Comparison of ENCODE assay signal across 16 cellular contexts in the genomic region with DNA sequence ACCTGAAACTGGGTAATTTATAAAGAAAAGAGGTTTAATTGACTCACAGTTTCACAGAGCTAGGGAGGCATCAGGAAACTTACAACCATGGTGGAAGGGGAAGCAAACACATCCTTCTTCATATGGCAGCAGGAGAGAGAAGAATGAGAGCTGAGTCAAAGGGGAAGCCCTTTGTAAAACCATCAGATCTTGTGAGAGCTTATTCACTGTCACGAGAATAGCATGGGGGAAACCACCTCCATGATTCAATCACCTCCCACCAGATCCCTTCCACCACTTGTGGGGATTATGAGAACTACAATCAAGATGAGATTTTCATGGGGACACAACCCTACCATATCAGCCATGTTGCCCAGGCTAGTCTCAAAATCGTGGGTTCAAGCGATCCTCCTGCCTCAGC.
DNase-seq lines count a peak whose midpoint lies in the region; ATAC-seq and TF ChIP-seq lines count a peak whose summit lies in the region.
"Had no signal": no experiment of that assay in that cellular context is flagged by ENCODE, and none has a peak within 500 bp of the region (broad histone marks: within the 10 kb centered on the region; RNA-seq: fewer than 3 reads in every experiment).

No MANE protein-coding gene starts in this region.

- peaks cover 6 to 11% of the 10 kb centered on the region in 2 donors for H3K9me3 Mint-ChIP-seq in activated T-cell treated with anti-CD3 and anti-CD28 coated beads, Interleukin-2, amount 50 U/mL, for 72 hours

- no peaks in the 10 kb centered on the region for H3K36me3 ChIP-seq in H7 (replicated peaks; ENCODE audit: control insufficient read depth, insufficient read depth, low read length)
- H3K36me3 ChIP-seq: MG63, right atrium auricular region, tibial artery had no signal

- DNase-seq in AG04450 (ENCODE audit: low read depth, low spot score) (no peak), Caki2 (ENCODE audit: low read depth) (peak; percentile 21), myocyte (ENCODE audit: low read depth) (peak; percentile 22), H7 (no peak), NCI-H345 treated with DMSO at 0.1 percent for 48 hours (lab: John Stamatoyannopoulos, UW; ENCODE audit: unreplicated experiment) (no peak), HuH-7.5 (ENCODE audit: low spot score) (no peak)
- peak; percentile 8 to 16 for DNase-seq in activated T-cell treated with anti-CD3 and anti-CD28 coated beads, Interleukin-2, amount 50 U/mL, for 72 hours
- DNase-seq: activated B cell treated with CpG ODN at 0.5 μM for 24 hours, DMS 273 treated with DMSO at 0.1 percent for 48 hours, MG63, NCI-H187 treated with DMSO at 0.1 percent for 48 hours, NCI-H510A, SIG-M5, T-helper 17 cell, tibial artery had no signal

- H3K9me3 ChIP-seq in AG04450 (ENCODE audit: control insufficient read depth, insufficient read depth, low read length) = no peaks in the 10 kb centered on the region; the same call in none of the 2 replicates
- H3K9me3 ChIP-seq: right atrium auricular region, tibial artery had no signal

- no peak overlapping the region for H3K27ac Mint-ChIP-seq in activated T-cell treated with anti-CD3 and anti-CD28 coated beads, Interleukin-2, amount 50 U/mL, for 72 hours
- H3K27ac Mint-ChIP-seq: activated B cell treated with CpG ODN at 0.5 μM for 24 hours, T-helper 17 cell had no signal

- TF ChIP-seq CTCF in AG04450 (IDR thresholded peaks at IDR 0.05; ENCODE audit: low read depth, low read length) = 0 out of 2 replicates have a peak, but pooled peaks have one; percentile 4

- POLR2A ChIA-PET in AG04450 (lab: Yijun Ruan, JAX) = no interaction called here

- in situ Hi-C loops in Caki2 (cut with HindIII; ENCODE audit: low pct_unique_long_range_greater_than_20kb, low sequenced_read_pairs) = no loop called here

- no peak overlapping the region for H3K27ac ChIP-seq in AG04450 (ENCODE audit: low read depth, low read length)
- H3K27ac ChIP-seq: right atrium auricular region, tibial artery had no signal

- H3K27me3 Mint-ChIP-seq in activated T-cell treated with anti-CD3 and anti-CD28 coated beads, Interleukin-2, amount 50 U/mL, for 72 hours (ENCODE audit: low read depth) = peaks cover 38% of the 10 kb centered on the region

- H3K27me3 ChIP-seq in AG04450 (ENCODE audit: control insufficient read depth, insufficient read depth, low read length) (peaks cover 3% of the 10 kb centered on the region), H7 (ENCODE audit: control insufficient read depth, insufficient read depth, low read length) (no peaks in the 10 kb centered on the region)
- H3K27me3 ChIP-seq: MG63, right atrium auricular region, tibial artery had no signal

- CTCF ChIA-PET in AG04450 (lab: Charles Lee) = no interaction called here

- H3K4me3 ChIP-seq in AG04450 (ENCODE audit: low read depth, low read length) (no peak overlapping the region), H7 (ENCODE audit: insufficient read depth, low read depth, low read length) (no peak overlapping the region)
- H3K4me3 ChIP-seq: MG63, right atrium auricular region, tibial artery had no signal

- peak; percentile 74 to 88 for ATAC-seq in activated T-cell treated with anti-CD3 and anti-CD28 coated beads, Interleukin-2, amount 50 U/mL, for 72 hours (replicated peaks in 1 of 2)
- ATAC-seq: T-helper 17 cell had no signal

- peaks cover 7 to 22% of the 10 kb centered on the region in 2 donors for H3K36me3 Mint-ChIP-seq in activated T-cell treated with anti-CD3 and anti-CD28 coated beads, Interleukin-2, amount 50 U/mL, for 72 hours (ENCODE audit: insufficient read depth in 2 of 2)

- no peaks in the 10 kb centered on the region for H3K4me1 Mint-ChIP-seq in activated T-cell treated with anti-CD3 and anti-CD28 coated beads, Interleukin-2, amount 50 U/mL, for 72 hours (ENCODE audit: low read depth)
- H3K4me1 Mint-ChIP-seq: activated B cell treated with CpG ODN at 0.5 μM for 24 hours, T-helper 17 cell had no signal

- H3K4me3 Mint-ChIP-seq in activated T-cell treated with anti-CD3 and anti-CD28 coated beads, Interleukin-2, amount 50 U/mL, for 72 hours = no peak overlapping the region
- H3K4me3 Mint-ChIP-seq: activated B cell treated with CpG ODN at 0.5 μM for 24 hours, T-helper 17 cell had no signal

Comparison
In these comparisons a context has a peak if more than half of its experiments do, and no peak if none do; other contexts are left out.
1. DNase-seq: peak in Caki2 (single experiment), activated T-cell treated with anti-CD3 and anti-CD28 coated beads, Interleukin-2, amount 50 U/mL, for 72 hours (2 of 2) and myocyte (single experiment); none in AG04450 (single experiment), H7 (single experiment), NCI-H345 treated with DMSO at 0.1 percent for 48 hours (single experiment) and HuH-7.5 (single experiment).